Comparison of ENCODE assay signal across 25 cellular contexts in the genomic region with DNA sequence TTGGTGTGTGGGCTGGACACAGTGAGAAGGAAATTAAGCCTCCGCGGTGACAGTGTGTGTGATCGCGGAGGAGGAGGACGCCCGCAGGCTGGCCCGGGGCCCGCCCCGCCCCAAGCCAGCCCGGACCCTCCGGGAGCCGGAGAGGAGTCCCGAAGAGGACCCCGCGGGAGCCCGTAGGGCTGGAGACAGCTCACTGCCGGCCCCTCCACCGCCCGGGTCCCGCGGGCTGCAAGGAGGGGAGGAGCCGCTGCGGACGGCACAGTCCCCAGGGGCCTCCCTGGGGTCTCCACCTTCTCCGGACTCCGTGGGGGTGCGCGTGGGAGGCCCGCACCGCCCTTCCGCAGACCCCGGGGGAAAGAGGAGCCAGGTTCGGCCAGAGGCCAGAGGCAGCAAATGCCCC.
"Had no signal": no experiment of that assay in that cellular context is flagged by ENCODE, and none has a peak within 500 bp of the region (broad histone marks: within the 10 kb centered on the region; RNA-seq: fewer than 3 reads in every experiment).

No MANE protein-coding gene starts in this region.

- H3K4me3 ChIP-seq: body of pancreas, esophagus squamous epithelium had no signal

- DNase-seq: activated CD4-positive, alpha-beta memory T cell treated with anti-CD3 and anti-CD28 coated beads for 36 hours; activated CD4-positive, alpha-beta T cell treated with anti-CD3 and anti-CD28 coated beads for 36 hours; activated CD4-positive, alpha-beta T cell treated with anti-CD3 and anti-CD28 coated beads, Interleukin-2, amount 10 ng/mL, durations not matched to agents 24 days and 14 days; activated CD4-positive, CD25-positive, alpha-beta regulatory T cell; activated CD4-positive, CD25-positive, alpha-beta regulatory T cell treated with anti-CD3 and anti-CD28 coated beads, Interleukin-2, amount 50 U/mL, for 72 hours; activated CD8-positive, alpha-beta memory T cell treated with anti-CD3 and anti-CD28 coated beads, Interleukin-2, amount 10 ng/mL, durations not matched to agents 7 days and 5 days; activated CD8-positive, alpha-beta memory T cell treated with anti-CD3 and anti-CD28 coated beads, Interleukin-2, amount 50 U/mL, for 4 hours; activated CD8-positive, alpha-beta T cell treated with anti-CD3 and anti-CD28 coated beads, Interleukin-2, amount 10 ng/mL, durations not matched to agents 7 days and 5 days; activated effector memory CD4-positive, alpha-beta T cell treated with anti-CD3 and anti-CD28 coated beads, Interleukin-2, amount 50 U/mL, for 16 hours; activated naive CD4-positive, alpha-beta T cell; activated naive CD4-positive, alpha-beta T cell treated with anti-CD3 and anti-CD28 coated beads, Interleukin-2, amount 10 ng/mL, durations not matched to agents 7 days and 5 days; activated naive CD8-positive, alpha-beta T cell treated with anti-CD3 and anti-CD28 coated beads, Interleukin-2, amount 10 ng/mL, durations not matched to agents 7 days and 5 days; activated T-cell treated with anti-CD3 and anti-CD28 coated beads, Interleukin-2, amount 50 U/mL, for 1 hour; activated T-cell treated with anti-CD3 and anti-CD28 coated beads, Interleukin-2, amount 50 U/mL, for 48 hours; anterior cingulate cortex; body of pancreas; caudate nucleus; cortex of kidney; dermis blood vessel endothelial cell; effector CD4-positive, alpha-beta T cell; esophagus squamous epithelium; glutamatergic neuron; T-helper 2 cell had no signal

- H3K4me1 ChIP-seq: body of pancreas had no signal

- H3K9me3 ChIP-seq: body of pancreas, esophagus squamous epithelium had no signal

- ATAC-seq: activated CD4-positive, alpha-beta T cell treated with anti-CD3 and anti-CD28 coated beads for 36 hours; activated CD8-positive, alpha-beta memory T cell treated with anti-CD3 and anti-CD28 coated beads, Interleukin-2, amount 10 ng/mL, durations not matched to agents 7 days and 5 days; activated CD8-positive, alpha-beta T cell treated with anti-CD3 and anti-CD28 coated beads, Interleukin-2, amount 10 ng/mL, durations not matched to agents 7 days and 5 days; activated naive CD4-positive, alpha-beta T cell treated with anti-CD3 and anti-CD28 coated beads, Interleukin-2, amount 50 U/mL, for 72 hours; body of pancreas had no signal

- H3K36me3 ChIP-seq: esophagus squamous epithelium had no signal

- H3K27me3 ChIP-seq: body of pancreas had no signal

- H3K27ac ChIP-seq: body of pancreas, epithelial cell of prostate, esophagus squamous epithelium had no signal
